Comparison of ENCODE assay signal across 1 cellular context in genomic region chr2:139669675-139670074, GRCh38.
TF ChIP-seq lines count a peak whose summit lies in the region.

No MANE protein-coding gene starts in this region.

TF ChIP-seq in HepG2, 621 proteins besides CTCF, POLR2A, EP300 and RAD21 (continued from another document):
- TF ChIP-seq ZKSCAN5 (CRISPR knock-in tag; IDR thresholded peaks at IDR 0.05) (no peak), ZZZ3 (CRISPR knock-in tag; IDR thresholded peaks at IDR 0.05; ENCODE audit: borderline replicate concordance) (no peak), ZSCAN9 (CRISPR knock-in tag; IDR thresholded peaks at IDR 0.05; ENCODE audit: borderline replicate concordance) (no peak), GPBP1L1 (CRISPR knock-in tag; IDR thresholded peaks at IDR 0.05) (no peak), PRDM10 (CRISPR knock-in tag; IDR thresholded peaks at IDR 0.05; ENCODE audit: low read depth) (no peak), GZF1 (CRISPR knock-in tag; IDR thresholded peaks at IDR 0.05) (no peak), MEIS2 (CRISPR knock-in tag; IDR thresholded peaks at IDR 0.05) (no peak)
